Comparison of ENCODE assay signal across 24 cellular contexts in the genomic region with DNA sequence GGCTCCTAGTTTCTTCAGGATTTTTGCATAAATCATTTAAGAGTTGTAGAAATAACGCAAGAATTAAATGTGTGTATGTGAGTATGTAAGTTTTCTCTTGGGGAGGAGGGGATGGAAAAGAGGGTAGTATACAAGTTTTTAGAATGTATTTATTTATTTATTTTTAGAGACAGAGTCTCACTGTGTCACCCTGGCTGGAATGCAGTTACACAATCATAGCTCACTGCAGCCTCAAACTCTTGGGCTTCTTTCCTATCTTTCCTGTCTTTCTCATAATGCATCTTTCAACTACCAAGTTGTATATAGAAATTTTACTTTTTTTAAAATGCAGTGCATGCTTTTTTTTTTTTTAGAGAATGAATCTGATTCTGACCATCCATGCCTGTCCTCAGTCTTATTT.
"Had no signal": no experiment of that assay in that cellular context is flagged by ENCODE, and none has a peak within 500 bp of the region (broad histone marks: within the 10 kb centered on the region; RNA-seq: fewer than 3 reads in every experiment).

No MANE protein-coding gene starts in this region.

- H3K27me3 ChIP-seq: brain microvascular endothelial cell had no signal

- H3K79me2 ChIP-seq: parathyroid adenoma had no signal

- H3K27ac Mint-ChIP-seq: activated CD4-positive, alpha-beta T cell treated with anti-CD3 and anti-CD28 coated beads, Interleukin-2, amount 10 ng/mL, durations not matched to agents 24 days and 14 days; activated CD8-positive, alpha-beta T cell treated with anti-CD3 and anti-CD28 coated beads for 36 hours; activated T-cell treated with anti-CD3 and anti-CD28 coated beads, Interleukin-2, amount 50 U/mL, for 24 hours; activated T-helper 2 cell treated with anti-CD3 and anti-CD28 coated beads, Interferon-gamma antibody, Interleukin-2, Interleukin-4, amounts not matched to agents 10 μg/mL and 5 μg/mL and 100 μg/mL, durations not matched to agents 14 hours and 24 hours and 36 hours; mesothelial cell of epicardium; nephron; stimulated activated effector memory CD8-positive, alpha-beta T cell treated with anti-CD3 and anti-CD28 coated beads, Interleukin-12 subunit alpha, Interleukin-12 subunit beta, amount 100 ng/mL, for 72 hours had no signal

- DNase-seq: activated CD4-positive, alpha-beta T cell treated with anti-CD3 and anti-CD28 coated beads, Interleukin-2, amount 10 ng/mL, durations not matched to agents 24 days and 14 days; activated CD4-positive, CD25-positive, alpha-beta regulatory T cell; activated CD8-positive, alpha-beta T cell treated with anti-CD3 and anti-CD28 coated beads for 36 hours; activated naive CD4-positive, alpha-beta T cell treated with Interleukin-2 at 50 U/mL for 16 hours; activated T-cell treated with anti-CD3 and anti-CD28 coated beads, Interleukin-2, amount 50 U/mL, for 24 hours; aorta; brain microvascular endothelial cell; cortex of kidney; foreskin melanocyte; glutamatergic neuron; hypothalamus; lower lobe of right lung; stimulated activated CD4-positive, alpha-beta T cell treated with anti-CD3 and anti-CD28 coated beads, Interleukin-4, amount 100 ng/mL, for 24 hours; T-helper 1 cell; T-helper 9 cell had no signal

- H2AFZ ChIP-seq: parathyroid adenoma had no signal

- H3K9me3 Mint-ChIP-seq: activated CD8-positive, alpha-beta T cell treated with anti-CD3 and anti-CD28 coated beads for 36 hours; central memory CD8-positive, alpha-beta T cell had no signal

- H3K4me3 ChIP-seq: lower lobe of right lung had no signal

- H3K4me1 Mint-ChIP-seq: activated CD4-positive, alpha-beta T cell treated with anti-CD3 and anti-CD28 coated beads, Interleukin-2, amount 10 ng/mL, durations not matched to agents 24 days and 14 days; central memory CD8-positive, alpha-beta T cell; mesothelial cell of epicardium; stimulated activated effector memory CD8-positive, alpha-beta T cell treated with anti-CD3 and anti-CD28 coated beads, Interleukin-12 subunit alpha, Interleukin-12 subunit beta, amount 100 ng/mL, for 72 hours had no signal

- H3K36me3 ChIP-seq: brain microvascular endothelial cell had no signal

- H3K27ac ChIP-seq: brain microvascular endothelial cell, lower lobe of right lung, parathyroid adenoma had no signal

- FAIRE-seq: endometrium, keratinocyte had no signal

- H3K4me3 Mint-ChIP-seq: activated CD4-positive, alpha-beta T cell treated with anti-CD3 and anti-CD28 coated beads, Interleukin-2, amount 10 ng/mL, durations not matched to agents 24 days and 14 days; activated CD8-positive, alpha-beta T cell treated with anti-CD3 and anti-CD28 coated beads for 36 hours; activated T-cell treated with anti-CD3 and anti-CD28 coated beads, Interleukin-2, amount 50 U/mL, for 24 hours; central memory CD8-positive, alpha-beta T cell; mesothelial cell of epicardium; nephron; stimulated activated effector memory CD8-positive, alpha-beta T cell treated with anti-CD3 and anti-CD28 coated beads, Interleukin-12 subunit alpha, Interleukin-12 subunit beta, amount 100 ng/mL, for 72 hours had no signal

- H3K9ac ChIP-seq: parathyroid adenoma had no signal

- H3K27me3 Mint-ChIP-seq: activated CD4-positive, alpha-beta T cell treated with anti-CD3 and anti-CD28 coated beads, Interleukin-2, amount 10 ng/mL, durations not matched to agents 24 days and 14 days; activated CD8-positive, alpha-beta T cell treated with anti-CD3 and anti-CD28 coated beads for 36 hours; activated T-cell treated with anti-CD3 and anti-CD28 coated beads, Interleukin-2, amount 50 U/mL, for 24 hours; central memory CD8-positive, alpha-beta T cell had no signal

- ATAC-seq: activated CD8-positive, alpha-beta T cell treated with anti-CD3 and anti-CD28 coated beads for 36 hours; lower lobe of right lung; sciatic nerve; stimulated activated effector memory CD8-positive, alpha-beta T cell treated with anti-CD3 and anti-CD28 coated beads, Interleukin-12 subunit alpha, Interleukin-12 subunit beta, amount 100 ng/mL, for 72 hours had no signal

- H3K4me1 ChIP-seq: lower lobe of right lung, parathyroid adenoma had no signal
